1 cellular context compared by ENCODE assay signal in genomic region chr2:233034091-233034882, GRCh38.
TF ChIP-seq lines count a peak whose summit lies in the region.

No MANE protein-coding gene starts in this region.

TF ChIP-seq in HepG2, 621 proteins besides CTCF, POLR2A, EP300 and RAD21:
- TF ChIP-seq MTA1 (CRISPR knock-in tag; IDR thresholded peaks at IDR 0.05; ENCODE audit: borderline replicate concordance) (no peak), ASH2L (IDR thresholded peaks at IDR 0.05; ENCODE audit: insufficient read length, low read depth, low read length) (no peak), ETV5 (CRISPR knock-in tag; IDR thresholded peaks at IDR 0.05; ENCODE audit: borderline replicate concordance) (no peak), PHF20 (CRISPR knock-in tag; IDR thresholded peaks at IDR 0.05) (no peak), ZNF333 (CRISPR knock-in tag; IDR thresholded peaks at IDR 0.05; ENCODE audit: borderline replicate concordance) (no peak), RXRA (CRISPR knock-in tag; IDR thresholded peaks at IDR 0.05) (no peak), GABPB1 (CRISPR knock-in tag; IDR thresholded peaks at IDR 0.05) (no peak), PRDM4 (CRISPR knock-in tag; IDR thresholded peaks at IDR 0.05; ENCODE audit: borderline replicate concordance) (no peak), SALL2 (CRISPR knock-in tag; IDR thresholded peaks at IDR 0.05) (no peak), ZFAT (CRISPR knock-in tag; conservative IDR thresholded peaks at IDR 0.05) (no peak), ZNF10 (CRISPR knock-in tag; IDR thresholded peaks at IDR 0.05; ENCODE audit: borderline replicate concordance, low read depth) (no peak), PRDM15 (CRISPR knock-in tag; IDR thresholded peaks at IDR 0.05) (no peak), ETS1 (CRISPR knock-in tag; IDR thresholded peaks at IDR 0.05) (no peak), ZNF543 (CRISPR knock-in tag; IDR thresholded peaks at IDR 0.05) (no peak), ZFP82 (CRISPR knock-in tag; IDR thresholded peaks at IDR 0.05; ENCODE audit: borderline replicate concordance) (no peak), LCORL (IDR thresholded peaks at IDR 0.05) (no peak), LCORL (CRISPR knock-in tag; IDR thresholded peaks at IDR 0.05) (no peak), ZBTB7A (CRISPR knock-in tag; IDR thresholded peaks at IDR 0.05) (no peak), POLR2G (IDR thresholded peaks at IDR 0.05; ENCODE audit: low read depth, low read length) (no peak), ZNF678 (CRISPR knock-in tag; IDR thresholded peaks at IDR 0.05) (no peak), GATA4 (IDR thresholded peaks at IDR 0.05; ENCODE audit: borderline replicate concordance, low read depth) (no peak)
